21 cellular contexts compared by ENCODE assay signal in the genomic region with DNA sequence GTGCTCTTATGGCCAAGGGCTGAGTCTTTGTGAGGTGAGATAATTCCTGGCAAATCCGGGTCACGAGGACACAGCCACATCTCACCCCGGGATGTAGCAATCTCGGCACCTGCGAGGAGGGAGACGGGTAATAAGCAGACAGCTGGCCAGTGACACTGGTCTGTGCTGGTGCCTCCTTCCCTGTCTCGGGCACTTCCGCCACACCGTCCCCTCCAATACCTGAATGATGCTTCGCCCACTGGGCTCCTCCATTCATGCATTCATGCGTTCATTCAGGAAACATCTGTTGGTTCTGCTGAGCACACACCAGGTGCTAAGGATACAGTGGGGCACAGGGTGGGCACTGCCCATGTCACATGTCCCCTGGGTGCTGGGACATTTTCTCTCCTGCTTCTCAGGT.
"Had no signal": no experiment of that assay in that cellular context is flagged by ENCODE, and none has a peak within 500 bp of the region (broad histone marks: within the 10 kb centered on the region; RNA-seq: fewer than 3 reads in every experiment).

No MANE protein-coding gene starts in this region.

- H3K4me3 Mint-ChIP-seq: activated CD4-positive, alpha-beta memory T cell treated with anti-CD3 and anti-CD28 coated beads for 36 hours; activated CD8-positive, alpha-beta memory T cell treated with anti-CD3 and anti-CD28 coated beads, Interleukin-2, amount 10 ng/mL, durations not matched to agents 7 days and 5 days; activated naive CD4-positive, alpha-beta T cell treated with anti-CD3 and anti-CD28 coated beads for 36 hours; activated T-helper 17 cell treated with anti-CD3 and anti-CD28 coated beads, Interleukin-2, amount 50 U/mL, for 72 hours; central memory CD8-positive, alpha-beta T cell; natural killer cell; WTC11 had no signal

- H3K4me3 ChIP-seq: colonic mucosa, gastrocnemius medialis, spleen, tibial nerve, uterus had no signal

- ATAC-seq: activated CD8-positive, alpha-beta memory T cell treated with anti-CD3 and anti-CD28 coated beads, Interleukin-2, amount 10 ng/mL, durations not matched to agents 7 days and 5 days; activated T-helper 17 cell treated with anti-CD3 and anti-CD28 coated beads, Interleukin-2, amount 50 U/mL, for 72 hours; gastrocnemius medialis; WTC11 had no signal

- H3K27ac Mint-ChIP-seq: activated CD4-positive, alpha-beta memory T cell treated with anti-CD3 and anti-CD28 coated beads for 36 hours; activated CD8-positive, alpha-beta memory T cell treated with anti-CD3 and anti-CD28 coated beads, Interleukin-2, amount 10 ng/mL, durations not matched to agents 7 days and 5 days; activated naive CD4-positive, alpha-beta T cell treated with anti-CD3 and anti-CD28 coated beads for 36 hours; activated T-helper 17 cell treated with anti-CD3 and anti-CD28 coated beads, Interleukin-2, amount 50 U/mL, for 72 hours; natural killer cell; WTC11 had no signal

- H3K4me1 ChIP-seq: colonic mucosa, uterus had no signal

- H3K27me3 Mint-ChIP-seq: activated CD4-positive, alpha-beta memory T cell treated with anti-CD3 and anti-CD28 coated beads for 36 hours; activated CD8-positive, alpha-beta memory T cell treated with anti-CD3 and anti-CD28 coated beads, Interleukin-2, amount 10 ng/mL, durations not matched to agents 7 days and 5 days; activated T-helper 17 cell treated with anti-CD3 and anti-CD28 coated beads, Interleukin-2, amount 50 U/mL, for 72 hours; central memory CD8-positive, alpha-beta T cell had no signal

- DNase-seq: activated CD4-positive, alpha-beta memory T cell treated with anti-CD3 and anti-CD28 coated beads for 36 hours; activated CD4-positive, alpha-beta T cell treated with anti-CD3 and anti-CD28 coated beads for 4 hours; activated CD8-positive, alpha-beta memory T cell treated with anti-CD3 and anti-CD28 coated beads, Interleukin-2, amount 10 ng/mL, durations not matched to agents 7 days and 5 days; activated naive CD4-positive, alpha-beta T cell treated with anti-CD3 and anti-CD28 coated beads for 36 hours; activated T-cell treated with anti-CD3 and anti-CD28 coated beads, Interleukin-2, amount 50 U/mL, for 1 hour; anterior cingulate cortex; colonic mucosa; erythroblast; gastrocnemius medialis; mesenchymal stem cell; natural killer cell; retina; spleen; stimulated activated CD4-positive, alpha-beta T cell treated with anti-CD3 and anti-CD28 coated beads, Interleukin-4, amount 100 ng/mL, for 4 hours; stimulated activated naive CD4-positive, alpha-beta T cell; uterus had no signal

- H3K4me1 Mint-ChIP-seq: activated T-helper 17 cell treated with anti-CD3 and anti-CD28 coated beads, Interleukin-2, amount 50 U/mL, for 72 hours had no signal

- H3K9me3 Mint-ChIP-seq: activated CD4-positive, alpha-beta memory T cell treated with anti-CD3 and anti-CD28 coated beads for 36 hours; activated naive CD4-positive, alpha-beta T cell treated with anti-CD3 and anti-CD28 coated beads for 36 hours; activated T-helper 17 cell treated with anti-CD3 and anti-CD28 coated beads, Interleukin-2, amount 50 U/mL, for 72 hours; central memory CD8-positive, alpha-beta T cell; natural killer cell; WTC11 had no signal

- H3K27me3 ChIP-seq: colonic mucosa, gastrocnemius medialis, tibial nerve, uterus had no signal

- H3K27ac ChIP-seq: colonic mucosa, gastrocnemius medialis, neutrophil, spleen, tibial nerve, uterus had no signal

- H3K36me3 ChIP-seq: colonic mucosa, gastrocnemius medialis, neutrophil, spleen, tibial nerve, uterus had no signal

- H3K36me3 Mint-ChIP-seq: activated CD4-positive, alpha-beta memory T cell treated with anti-CD3 and anti-CD28 coated beads for 36 hours; natural killer cell; WTC11 had no signal

- H3K9me3 ChIP-seq: colonic mucosa, gastrocnemius medialis, neutrophil, spleen, tibial nerve, uterus had no signal
